ENCODE assay signal across 11 cellular contexts in genomic region chr14:68255697-68256178, GRCh38.
DNase-seq lines count a peak whose midpoint lies in the region; ATAC-seq and TF ChIP-seq lines count a peak whose summit lies in the region.
"Had no signal": no experiment of that assay in that cellular context is flagged by ENCODE, and none has a peak within 500 bp of the region (broad histone marks: within the 10 kb centered on the region; RNA-seq: fewer than 3 reads in every experiment).

No MANE protein-coding gene starts in this region.

- H3K4me1 Mint-ChIP-seq in neural progenitor cell: peaks cover 65% of the 10 kb centered on the region
- peaks cover 26% of the 10 kb centered on the region for H3K4me1 Mint-ChIP-seq in Caco-2 (ENCODE audit: low read depth, unreplicated experiment)

- peaks cover 26% of the 10 kb centered on the region for H3F3A ChIP-seq in neural progenitor cell (ENCODE audit: low read depth)

- POLR2A ChIA-PET in Caco-2 (lab: Charles Lee): no interaction called here

- ATAC-seq in stimulated activated naive CD8-positive, alpha-beta T cell treated with anti-CD3 and anti-CD28 coated beads, Interleukin-15, Interleukin-2, amounts not matched to agents 100 U/mL and 50 U/mL, for 24 hours: no peak
- ATAC-seq: K562 had no signal

- H3K9ac ChIP-seq in neural progenitor cell (no peak overlapping the region), colonic mucosa (ENCODE audit: low read depth in 2 of 2, low read length in 2 of 2) (no peak overlapping the region)

- no peaks in the 10 kb centered on the region for H3K36me3 Mint-ChIP-seq in neural progenitor cell
- H3K36me3 Mint-ChIP-seq in Caco-2 (ENCODE audit: insufficient read depth, unreplicated experiment): no peaks in the 10 kb centered on the region

- peaks cover 5% of the 10 kb centered on the region for H4K20me1 ChIP-seq in neural progenitor cell (ENCODE audit: low read depth)

- H3K27me3 Mint-ChIP-seq in neural progenitor cell (ENCODE audit: insufficient read depth, low read depth) (no peaks in the 10 kb centered on the region), Caco-2 (ENCODE audit: insufficient read depth, unreplicated experiment) (no peaks in the 10 kb centered on the region)

- H3K4me3 Mint-ChIP-seq in neural progenitor cell (no peak overlapping the region), Caco-2 (ENCODE audit: unreplicated experiment) (no peak overlapping the region)

- no peak overlapping the region for H3K27ac Mint-ChIP-seq in neural progenitor cell
- no peak overlapping the region for H3K27ac Mint-ChIP-seq in Caco-2 (ENCODE audit: unreplicated experiment)

- peaks cover 77% of the 10 kb centered on the region for H3K4me1 ChIP-seq in neural progenitor cell
- H3K4me1 ChIP-seq in Caco-2: peaks cover 19% of the 10 kb centered on the region
- H3K4me1 ChIP-seq in colonic mucosa: peaks cover under 1% of the 10 kb centered on the region

- H3K36me3 ChIP-seq in neural progenitor cell: no peaks in the 10 kb centered on the region
- no peaks in the 10 kb centered on the region for H3K36me3 ChIP-seq in Caco-2 (ENCODE audit: control insufficient read depth, insufficient read depth, low read length)
- H3K36me3 ChIP-seq in colonic mucosa: no peaks in the 10 kb centered on the region

- CTCF ChIA-PET in Caco-2 (lab: Charles Lee): no interaction called here

- no peaks in the 10 kb centered on the region for H3K27me3 ChIP-seq in neural progenitor cell
- H3K27me3 ChIP-seq in Caco-2 (replicated peaks; ENCODE audit: control insufficient read depth, insufficient read depth, low read length): no peaks in the 10 kb centered on the region
- no peaks in the 10 kb centered on the region for H3K27me3 ChIP-seq in colonic mucosa

- peak; percentile 91 for DNase-seq in M059J (ENCODE audit: low read depth)
- peak; percentile 71 for DNase-seq in choroid plexus epithelial cell (ENCODE audit: low read depth)
- no peak for DNase-seq in neural progenitor cell (ENCODE audit: low spot score)
- no peak for DNase-seq in Caco-2
- no peak for DNase-seq in colonic mucosa
- no peak for DNase-seq in stimulated activated naive CD8-positive, alpha-beta T cell treated with anti-CD3 and anti-CD28 coated beads, Interleukin-15, Interleukin-2, amounts not matched to agents 100 U/mL and 50 U/mL, for 24 hours
- no peak for DNase-seq in cortex of kidney (lab: John Stamatoyannopoulos, UW)
- DNase-seq: NCI-H2227 treated with DMSO at 0.1 percent for 48 hours, SHP77 treated with DMSO at 0.1 percent for 48 hours had no signal

- intact Hi-C loops in Caco-2 (cut with micrococcal nuclease; ENCODE audit: unreplicated experiment) (loop anchor here (5.0 kb wide), 1 partner anchor 42 kb away; no protein-coding TSS in a partner anchor), colonic mucosa (cut with DNase I) (loop anchor here (10.0 kb wide), 1 partner anchor 49 kb away; no protein-coding TSS in a partner anchor)

- no peak for TF ChIP-seq CTCF in C4-2B (conservative IDR thresholded peaks at IDR 0.05)
- TF ChIP-seq CTCF in choroid plexus epithelial cell (conservative IDR thresholded peaks at IDR 0.05; ENCODE audit: low read depth, low read length): no peak
- TF ChIP-seq CTCF in neural progenitor cell (IDR thresholded peaks at IDR 0.05): no peak
- TF ChIP-seq CTCF in Caco-2 (IDR thresholded peaks at IDR 0.05; ENCODE audit: insufficient read depth in 1 of 2, low read depth in 1 of 2, low read length in 1 of 2, severe bottlenecking in 1 of 2, unreplicated experiment in 1 of 2): no peak
- TF ChIP-seq CTCF in colonic mucosa (IDR thresholded peaks at IDR 0.05): no peak

- BruUV-seq in Caco-2 (replicated peaks; lab: Mats Ljungman, UMichigan): no TSS peak

- H3K79me2 ChIP-seq in neural progenitor cell (ENCODE audit: low read depth): no peaks in the 10 kb centered on the region

- peak overlapping the region; percentile 26; the same call in 1 of the 2 replicates for H3K27ac ChIP-seq in C4-2B
- no peak overlapping the region for H3K27ac ChIP-seq in neural progenitor cell
- H3K27ac ChIP-seq in colonic mucosa: no peak overlapping the region

- H3K9me3 ChIP-seq in neural progenitor cell (ENCODE audit: low read depth) (no peaks in the 10 kb centered on the region), Caco-2 (no peaks in the 10 kb centered on the region), colonic mucosa (no peaks in the 10 kb centered on the region)

- H3K4me3 ChIP-seq in choroid plexus epithelial cell (ENCODE audit: low read depth, low read length): no peak overlapping the region
- no peak overlapping the region for H3K4me3 ChIP-seq in neural progenitor cell
- no peak overlapping the region for H3K4me3 ChIP-seq in Caco-2 (ENCODE audit: low read depth, low read length)
- H3K4me3 ChIP-seq in colonic mucosa: no peak overlapping the region
- H3K4me3 ChIP-seq: K562 had no signal

- H3K4me2 ChIP-seq in neural progenitor cell: peak overlapping the region; percentile 42

- H2AFZ ChIP-seq in neural progenitor cell (replicated peaks): no peak overlapping the region

- H3K9me3 Mint-ChIP-seq in neural progenitor cell: no peaks in the 10 kb centered on the region
- no peaks in the 10 kb centered on the region for H3K9me3 Mint-ChIP-seq in Caco-2 (ENCODE audit: unreplicated experiment)

Comparison
In these comparisons a context has a peak if more than half of its experiments do, and no peak if none do; other contexts are left out.
1. DNase-seq: peak in M059J (single experiment) and choroid plexus epithelial cell (single experiment); none in neural progenitor cell (single experiment), Caco-2 (0 of 2), colonic mucosa (single experiment), stimulated activated naive CD8-positive, alpha-beta T cell treated with anti-CD3 and anti-CD28 coated beads, Interleukin-15, Interleukin-2, amounts not matched to agents 100 U/mL and 50 U/mL, for 24 hours (single experiment) and cortex of kidney (single experiment).